Comparison of ENCODE assay signal across 1 cellular context in the genomic region with DNA sequence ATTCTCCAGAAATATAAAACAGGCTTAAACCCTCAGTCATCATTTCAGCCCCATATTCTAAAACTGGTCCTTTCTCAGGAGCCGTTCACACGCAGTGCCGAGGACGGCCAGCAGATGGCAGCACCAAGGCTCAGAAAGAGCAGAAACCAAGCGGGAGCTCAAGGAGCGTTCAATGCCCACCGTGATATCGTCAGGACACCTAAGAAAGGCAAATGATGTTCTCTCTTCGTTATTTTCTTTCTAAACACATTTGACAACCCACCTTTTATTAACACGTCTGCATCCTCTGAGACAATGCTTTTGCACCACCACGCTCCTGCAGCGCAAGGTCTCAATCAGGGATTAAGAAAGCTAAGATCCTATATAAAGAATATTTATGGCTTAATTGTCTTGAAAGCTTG.
TF ChIP-seq lines count a peak whose summit lies in the region.

No MANE protein-coding gene starts in this region.

TF ChIP-seq in K562, 482 proteins besides CTCF, POLR2A, EP300 and RAD21 (continued from another document and continues in another):
- no peak for TF ChIP-seq SFPQ (IDR thresholded peaks at IDR 0.05; ENCODE audit: low read depth, low read length)
- TF ChIP-seq MTA3 (IDR thresholded peaks at IDR 0.05; ENCODE audit: borderline replicate concordance): no peak; the same call in 1 of the 2 replicates
- TF ChIP-seq HOXB6 (CRISPR knock-in tag; IDR thresholded peaks at IDR 0.05; ENCODE audit: borderline replicate concordance): no peak
- no peak for TF ChIP-seq SMARCA5 (IDR thresholded peaks at IDR 0.05)
- no peak for TF ChIP-seq NUFIP1 (IDR thresholded peaks at IDR 0.05; ENCODE audit: partially characterized antibody)
- TF ChIP-seq BMI1 (IDR thresholded peaks at IDR 0.05; ENCODE audit: low read length): peak; percentile 67; the same call in 1 of the 2 replicates
- no peak for TF ChIP-seq LARP7 (IDR thresholded peaks at IDR 0.05)
- TF ChIP-seq SP2 (IDR thresholded peaks at IDR 0.05; ENCODE audit: extremely low read depth, low read depth, low read length, poor library complexity, severe bottlenecking): no peak
- no peak for TF ChIP-seq RBM25 (IDR thresholded peaks at IDR 0.05; ENCODE audit: low read depth, low read length, severe bottlenecking)
- TF ChIP-seq TAF9B (IDR thresholded peaks at IDR 0.05; ENCODE audit: partially characterized antibody): no peak
- no peak for TF ChIP-seq NFXL1 (CRISPR knock-in tag; IDR thresholded peaks at IDR 0.05)
- TF ChIP-seq PTTG1 (tag; IDR thresholded peaks at IDR 0.05; ENCODE audit: low read depth): no peak
- TF ChIP-seq YY1 (IDR thresholded peaks at IDR 0.05; ENCODE audit: borderline replicate concordance in 1 of 3, control insufficient read depth in 1 of 3, extremely low read depth in 1 of 3, insufficient read depth in 3 of 3, insufficient read length in 1 of 3, insufficient replicate concordance in 2 of 3, low read depth in 1 of 3, low read length in 2 of 3): peak in 1 of 3 experiments; percentile 10
- no peak for TF ChIP-seq SMARCA4 (IDR thresholded peaks at IDR 0.05)
- TF ChIP-seq, protein P1, sequence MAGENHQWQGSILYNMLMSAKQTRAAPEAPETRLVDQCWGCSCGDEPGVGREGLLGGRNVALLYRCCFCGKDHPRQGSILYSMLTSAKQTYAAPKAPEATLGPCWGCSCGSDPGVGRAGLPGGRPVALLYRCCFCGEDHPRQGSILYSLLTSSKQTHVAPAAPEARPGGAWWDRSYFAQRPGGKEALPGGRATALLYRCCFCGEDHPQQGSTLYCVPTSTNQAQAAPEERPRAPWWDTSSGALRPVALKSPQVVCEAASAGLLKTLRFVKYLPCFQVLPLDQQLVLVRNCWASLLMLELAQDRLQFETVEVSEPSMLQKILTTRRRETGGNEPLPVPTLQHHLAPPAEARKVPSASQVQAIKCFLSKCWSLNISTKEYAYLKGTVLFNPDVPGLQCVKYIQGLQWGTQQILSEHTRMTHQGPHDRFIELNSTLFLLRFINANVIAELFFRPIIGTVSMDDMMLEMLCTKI (IDR thresholded peaks at IDR 0.05; ENCODE audit: partially characterized antibody): no peak
- TF ChIP-seq ZNF699 (CRISPR knock-in tag; IDR thresholded peaks at IDR 0.05; ENCODE audit: insufficient replicate concordance): no peak
- no peak for TF ChIP-seq MYC (IDR thresholded peaks at IDR 0.05; ENCODE audit: low read depth, low read length)
- no peak for TF ChIP-seq MYC (CRISPR knock-in tag; IDR thresholded peaks at IDR 0.05; ENCODE audit: borderline replicate concordance, low read depth)
- TF ChIP-seq SRSF3 (IDR thresholded peaks at IDR 0.05; ENCODE audit: insufficient read depth, low read length): no peak
- TF ChIP-seq ZNF121 (CRISPR knock-in tag; conservative IDR thresholded peaks at IDR 0.05): no peak
- no peak for TF ChIP-seq ZNF175 (CRISPR knock-in tag; IDR thresholded peaks at IDR 0.05; ENCODE audit: low read depth)
- TF ChIP-seq COPS2 (conservative IDR thresholded peaks at IDR 0.05): no peak
- TF ChIP-seq ZNF766 (CRISPR knock-in tag; conservative IDR thresholded peaks at IDR 0.05): no peak
- TF ChIP-seq HNRNPUL1 (IDR thresholded peaks at IDR 0.05; ENCODE audit: low read length): no peak
- no peak for TF ChIP-seq ZNF324 (CRISPR knock-in tag; IDR thresholded peaks at IDR 0.05)
- TF ChIP-seq ZNF133 (CRISPR knock-in tag; IDR thresholded peaks at IDR 0.05): no peak
- no peak for TF ChIP-seq FUS (optimal IDR thresholded peaks at IDR 0.05; ENCODE audit: low read depth, low read length)
- TF ChIP-seq XRCC5 (IDR thresholded peaks at IDR 0.05; ENCODE audit: low read depth, low read length): peak; percentile 71; the same call in 1 of the 2 replicates
- TF ChIP-seq, protein P2, sequence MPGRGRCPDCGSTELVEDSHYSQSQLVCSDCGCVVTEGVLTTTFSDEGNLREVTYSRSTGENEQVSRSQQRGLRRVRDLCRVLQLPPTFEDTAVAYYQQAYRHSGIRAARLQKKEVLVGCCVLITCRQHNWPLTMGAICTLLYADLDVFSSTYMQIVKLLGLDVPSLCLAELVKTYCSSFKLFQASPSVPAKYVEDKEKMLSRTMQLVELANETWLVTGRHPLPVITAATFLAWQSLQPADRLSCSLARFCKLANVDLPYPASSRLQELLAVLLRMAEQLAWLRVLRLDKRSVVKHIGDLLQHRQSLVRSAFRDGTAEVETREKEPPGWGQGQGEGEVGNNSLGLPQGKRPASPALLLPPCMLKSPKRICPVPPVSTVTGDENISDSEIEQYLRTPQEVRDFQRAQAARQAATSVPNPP (IDR thresholded peaks at IDR 0.05; ENCODE audit: borderline replicate concordance, insufficient read depth, insufficient read length): no peak
- no peak for TF ChIP-seq ZNF717 (CRISPR knock-in tag; IDR thresholded peaks at IDR 0.05)
- no peak for TF ChIP-seq RFX1 (IDR thresholded peaks at IDR 0.05)
- TF ChIP-seq TSC22D4 (tag; IDR thresholded peaks at IDR 0.05): no peak
- TF ChIP-seq POLR2G (IDR thresholded peaks at IDR 0.05; ENCODE audit: low read depth, low read length): no peak
- TF ChIP-seq TCF3 (CRISPR knock-in tag; IDR thresholded peaks at IDR 0.05): 0 out of 2 replicates have a peak, but pooled peaks have one; percentile 15
- no peak for TF ChIP-seq DMBX1 (CRISPR knock-in tag; IDR thresholded peaks at IDR 0.05; ENCODE audit: borderline replicate concordance)
- TF ChIP-seq, protein P3, sequence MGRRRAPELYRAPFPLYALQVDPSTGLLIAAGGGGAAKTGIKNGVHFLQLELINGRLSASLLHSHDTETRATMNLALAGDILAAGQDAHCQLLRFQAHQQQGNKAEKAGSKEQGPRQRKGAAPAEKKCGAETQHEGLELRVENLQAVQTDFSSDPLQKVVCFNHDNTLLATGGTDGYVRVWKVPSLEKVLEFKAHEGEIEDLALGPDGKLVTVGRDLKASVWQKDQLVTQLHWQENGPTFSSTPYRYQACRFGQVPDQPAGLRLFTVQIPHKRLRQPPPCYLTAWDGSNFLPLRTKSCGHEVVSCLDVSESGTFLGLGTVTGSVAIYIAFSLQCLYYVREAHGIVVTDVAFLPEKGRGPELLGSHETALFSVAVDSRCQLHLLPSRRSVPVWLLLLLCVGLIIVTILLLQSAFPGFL (CRISPR knock-in tag; IDR thresholded peaks at IDR 0.05): no peak
- TF ChIP-seq TCFL5 (CRISPR knock-in tag; conservative IDR thresholded peaks at IDR 0.05): no peak
- TF ChIP-seq, protein P4, sequence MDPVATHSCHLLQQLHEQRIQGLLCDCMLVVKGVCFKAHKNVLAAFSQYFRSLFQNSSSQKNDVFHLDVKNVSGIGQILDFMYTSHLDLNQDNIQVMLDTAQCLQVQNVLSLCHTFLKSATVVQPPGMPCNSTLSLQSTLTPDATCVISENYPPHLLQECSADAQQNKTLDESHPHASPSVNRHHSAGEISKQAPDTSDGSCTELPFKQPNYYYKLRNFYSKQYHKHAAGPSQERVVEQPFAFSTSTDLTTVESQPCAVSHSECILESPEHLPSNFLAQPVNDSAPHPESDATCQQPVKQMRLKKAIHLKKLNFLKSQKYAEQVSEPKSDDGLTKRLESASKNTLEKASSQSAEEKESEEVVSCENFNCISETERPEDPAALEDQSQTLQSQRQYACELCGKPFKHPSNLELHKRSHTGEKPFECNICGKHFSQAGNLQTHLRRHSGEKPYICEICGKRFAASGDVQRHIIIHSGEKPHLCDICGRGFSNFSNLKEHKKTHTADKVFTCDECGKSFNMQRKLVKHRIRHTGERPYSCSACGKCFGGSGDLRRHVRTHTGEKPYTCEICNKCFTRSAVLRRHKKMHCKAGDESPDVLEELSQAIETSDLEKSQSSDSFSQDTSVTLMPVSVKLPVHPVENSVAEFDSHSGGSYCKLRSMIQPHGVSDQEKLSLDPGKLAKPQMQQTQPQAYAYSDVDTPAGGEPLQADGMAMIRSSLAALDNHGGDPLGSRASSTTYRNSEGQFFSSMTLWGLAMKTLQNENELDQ (CRISPR knock-in tag; IDR thresholded peaks at IDR 0.05; ENCODE audit: borderline replicate concordance): no peak
- no peak for TF ChIP-seq BRD4 (IDR thresholded peaks at IDR 0.05)
- TF ChIP-seq, protein P5, sequence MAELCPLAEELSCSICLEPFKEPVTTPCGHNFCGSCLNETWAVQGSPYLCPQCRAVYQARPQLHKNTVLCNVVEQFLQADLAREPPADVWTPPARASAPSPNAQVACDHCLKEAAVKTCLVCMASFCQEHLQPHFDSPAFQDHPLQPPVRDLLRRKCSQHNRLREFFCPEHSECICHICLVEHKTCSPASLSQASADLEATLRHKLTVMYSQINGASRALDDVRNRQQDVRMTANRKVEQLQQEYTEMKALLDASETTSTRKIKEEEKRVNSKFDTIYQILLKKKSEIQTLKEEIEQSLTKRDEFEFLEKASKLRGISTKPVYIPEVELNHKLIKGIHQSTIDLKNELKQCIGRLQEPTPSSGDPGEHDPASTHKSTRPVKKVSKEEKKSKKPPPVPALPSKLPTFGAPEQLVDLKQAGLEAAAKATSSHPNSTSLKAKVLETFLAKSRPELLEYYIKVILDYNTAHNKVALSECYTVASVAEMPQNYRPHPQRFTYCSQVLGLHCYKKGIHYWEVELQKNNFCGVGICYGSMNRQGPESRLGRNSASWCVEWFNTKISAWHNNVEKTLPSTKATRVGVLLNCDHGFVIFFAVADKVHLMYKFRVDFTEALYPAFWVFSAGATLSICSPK (IDR thresholded peaks at IDR 0.05; ENCODE audit: borderline replicate concordance): no peak
- TF ChIP-seq NRF1 (conservative IDR thresholded peaks at IDR 0.05 in 1 of 2, IDR thresholded peaks at IDR 0.05 in 1 of 2): no peak; a peak in 1 of 4 replicates
- peak; percentile 51; the same call in 1 of the 2 replicates for TF ChIP-seq RB1 (IDR thresholded peaks at IDR 0.05; ENCODE audit: low read depth)
- TF ChIP-seq, protein P6, sequence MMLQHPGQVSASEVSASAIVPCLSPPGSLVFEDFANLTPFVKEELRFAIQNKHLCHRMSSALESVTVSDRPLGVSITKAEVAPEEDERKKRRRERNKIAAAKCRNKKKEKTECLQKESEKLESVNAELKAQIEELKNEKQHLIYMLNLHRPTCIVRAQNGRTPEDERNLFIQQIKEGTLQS (IDR thresholded peaks at IDR 0.05): no peak
- TF ChIP-seq, protein P6 (CRISPR knock-in tag; conservative IDR thresholded peaks at IDR 0.05): no peak
- TF ChIP-seq CBX8 (IDR thresholded peaks at IDR 0.05; ENCODE audit: borderline replicate concordance, extremely low read depth, low read depth, low read length, poor library complexity, severe bottlenecking): no peak
- TF ChIP-seq BRD9 (IDR thresholded peaks at IDR 0.05; ENCODE audit: low read depth, partially characterized antibody): no peak
- TF ChIP-seq, protein P7, sequence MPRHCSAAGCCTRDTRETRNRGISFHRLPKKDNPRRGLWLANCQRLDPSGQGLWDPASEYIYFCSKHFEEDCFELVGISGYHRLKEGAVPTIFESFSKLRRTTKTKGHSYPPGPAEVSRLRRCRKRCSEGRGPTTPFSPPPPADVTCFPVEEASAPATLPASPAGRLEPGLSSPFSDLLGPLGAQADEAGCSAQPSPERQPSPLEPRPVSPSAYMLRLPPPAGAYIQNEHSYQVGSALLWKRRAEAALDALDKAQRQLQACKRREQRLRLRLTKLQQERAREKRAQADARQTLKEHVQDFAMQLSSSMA (CRISPR knock-in tag; IDR thresholded peaks at IDR 0.05): no peak
- no peak for TF ChIP-seq ZNF24 (IDR thresholded peaks at IDR 0.05)
- TF ChIP-seq TBP (optimal IDR thresholded peaks at IDR 0.05; ENCODE audit: low read depth, low read length): no peak
- no peak for TF ChIP-seq ZBTB5 (IDR thresholded peaks at IDR 0.05)
- TF ChIP-seq ARID2 (IDR thresholded peaks at IDR 0.05): no peak
- no peak for TF ChIP-seq PML (IDR thresholded peaks at IDR 0.05; ENCODE audit: low read length)
- no peak for TF ChIP-seq ZNF431 (CRISPR knock-in tag; IDR thresholded peaks at IDR 0.05)
- TF ChIP-seq MECOM (CRISPR knock-in tag; IDR thresholded peaks at IDR 0.05): no peak
- no peak for TF ChIP-seq SMAD3 (CRISPR knock-in tag; conservative IDR thresholded peaks at IDR 0.05)
- no peak for TF ChIP-seq ZC3H4 (CRISPR knock-in tag; IDR thresholded peaks at IDR 0.05; ENCODE audit: borderline replicate concordance)
- no peak for TF ChIP-seq PTRF (tag; IDR thresholded peaks at IDR 0.05)
